In the genomic region with DNA sequence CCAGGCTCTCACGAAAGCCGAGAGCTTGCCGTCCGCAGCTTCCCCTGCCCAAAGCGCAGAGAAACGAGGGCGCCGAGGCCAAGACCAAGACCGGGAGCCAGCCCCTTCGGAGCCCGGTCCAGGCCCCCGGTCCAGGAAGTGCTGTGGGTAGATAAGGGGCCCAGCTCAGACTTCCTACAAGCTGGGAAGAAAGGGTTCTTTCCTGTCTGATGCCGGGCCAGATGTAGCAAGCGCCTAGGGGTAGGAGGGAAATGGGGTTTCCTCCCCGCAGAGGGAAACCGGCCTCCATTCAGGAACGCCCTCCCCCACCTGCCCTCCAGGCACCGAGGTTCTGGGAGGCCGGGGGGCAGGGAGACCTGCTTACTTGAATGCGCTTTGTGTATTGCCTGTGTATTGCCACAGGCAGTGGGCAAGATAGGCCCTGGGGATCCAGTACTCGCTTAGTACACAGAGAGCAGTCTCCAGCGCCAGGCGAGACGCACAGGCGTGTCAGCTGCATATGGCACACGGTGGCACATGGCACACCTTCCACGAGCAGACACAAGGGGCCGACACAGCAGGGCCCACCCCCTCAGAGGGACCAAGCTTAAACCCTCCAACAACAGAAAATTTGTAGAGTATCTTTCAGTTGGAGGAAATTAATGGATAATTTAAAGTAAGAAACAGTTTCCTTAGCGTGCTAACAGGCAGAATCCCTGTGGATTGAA, we compare ENCODE assay signal across 8 cellular contexts. TPM values are rescaled to one million over a fixed set of nuclear protein-coding genes. Genes with fewer than 3 reads are reported as not detected.
A peak's percentile ranks its signal among the peaks of the same experiment; 100 is the strongest.
DNase-seq lines count a peak whose midpoint lies in the region; ATAC-seq and TF ChIP-seq lines count a peak whose summit lies in the region.

No MANE protein-coding gene starts in this region.

- H3K4me1 ChIP-seq in HUES48 (ENCODE audit: control insufficient read depth, insufficient read depth, low read length): peaks cover 16% of the 10 kb centered on the region

- TF ChIP-seq CTCF in brain (conservative IDR thresholded peaks at IDR 0.05): no peak

- peak overlapping the region; percentile 69 for H3K27ac ChIP-seq in HUES48 (ENCODE audit: low read depth, low read length)

- H3K27me3 ChIP-seq in HUES48 (ENCODE audit: control insufficient read depth, insufficient read depth, low read length): peaks cover 8% of the 10 kb centered on the region

- H3K27me3 Mint-ChIP-seq in brain: peaks cover 14% of the 10 kb centered on the region

- H3K9ac ChIP-seq in HUES48 (ENCODE audit: low read depth, low read length): peak overlapping the region; percentile 73

- no peaks in the 10 kb centered on the region for H3K36me3 Mint-ChIP-seq in brain

- no peaks in the 10 kb centered on the region for H3K36me3 ChIP-seq in HUES48 (ENCODE audit: control insufficient read depth, insufficient read depth, low read length)

- DNase-seq in T follicular helper cell (ENCODE audit: low read depth) (peak; percentile 18), left kidney (ENCODE audit: low read depth, low spot score) (peak; percentile 56), HK-2 (ENCODE audit: unreplicated experiment) (no peak), NCI-H2227 (lab: John Stamatoyannopoulos, UW; ENCODE audit: unreplicated experiment) (no peak)
- peak; percentile 24 for DNase-seq in stimulated activated CD8-positive, alpha-beta memory T cell treated with anti-CD3 and anti-CD28 coated beads, Interleukin-4, amount 100 ng/mL, for 24 hours (ENCODE audit: low read depth)

- no peaks in the 10 kb centered on the region for H3K9me3 ChIP-seq in HUES48 (ENCODE audit: control insufficient read depth, insufficient read depth, low read length)

- H3K4me1 Mint-ChIP-seq in brain: peaks cover 36% of the 10 kb centered on the region

- peak; percentile 10 for ATAC-seq in GM19023 (IDR thresholded peaks at IDR 0.05; ENCODE audit: unreplicated experiment)

- peak overlapping the region; percentile 16 to 68 (median 35) for H3K4me3 Mint-ChIP-seq in brain

- peak overlapping the region in 4 of 5 experiments; percentile 11 to 67 (median 46) for H3K27ac Mint-ChIP-seq in brain

- H3K9me3 Mint-ChIP-seq in brain: no peaks in the 10 kb centered on the region

- peak overlapping the region; percentile 73 for H3K4me3 ChIP-seq in HUES48 (ENCODE audit: low read depth, low read length)

RNA-seq across cellular contexts. Expression of a gene that starts 1.0 kb away (rescaled TPM):
- polyA plus RNA-seq in brain (ENCODE audit: insufficient read depth, low read depth, low replicate concordance): 46.1 TPM

RNA-seq across cellular contexts. Expression of a gene that starts 29.7 kb away (rescaled TPM):
- 16.6 TPM for polyA plus RNA-seq in brain (ENCODE audit: insufficient read depth, low read depth, low replicate concordance)

Comparison
In these comparisons a context has a peak if more than half of its experiments do, and no peak if none do; other contexts are left out.
1. DNase-seq: peak in T follicular helper cell (single experiment), left kidney (single experiment) and stimulated activated CD8-positive, alpha-beta memory T cell treated with anti-CD3 and anti-CD28 coated beads, Interleukin-4, amount 100 ng/mL, for 24 hours (single experiment); none in HK-2 (single experiment) and NCI-H2227 (single experiment).